ENCODE assay signal across 11 cellular contexts in the genomic region with DNA sequence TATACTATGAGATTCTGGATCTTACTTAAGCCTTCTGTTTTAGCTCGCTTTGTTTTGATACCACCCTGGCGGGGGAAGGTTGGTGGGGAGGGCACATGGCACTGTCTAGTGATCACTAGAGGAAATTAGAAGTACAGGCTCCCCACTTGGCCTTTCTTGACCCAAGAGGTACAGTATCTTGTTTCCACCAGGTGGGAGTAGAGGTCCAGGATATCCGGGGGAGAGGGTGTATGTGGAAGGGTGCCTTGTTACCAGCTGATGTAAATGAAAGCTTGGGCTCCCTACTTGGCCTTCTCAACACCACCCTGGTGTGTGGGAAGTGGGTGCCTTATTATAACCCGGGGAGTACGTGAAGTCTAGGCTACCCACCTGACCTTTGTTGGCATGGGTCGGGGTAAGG. TPM values are rescaled to one million over a fixed set of nuclear protein-coding genes. Genes with fewer than 3 reads are reported as not detected.
DNase-seq lines count a peak whose midpoint lies in the region; ATAC-seq and TF ChIP-seq lines count a peak whose summit lies in the region.
"Had no signal": no experiment of that assay in that cellular context is flagged by ENCODE, and none has a peak within 500 bp of the region (broad histone marks: within the 10 kb centered on the region; RNA-seq: fewer than 3 reads in every experiment).

No MANE protein-coding gene starts in this region.

- peaks cover 19 to 31% (median 26%) of the 10 kb centered on the region in 4 donors for H3K4me1 ChIP-seq in esophagus muscularis mucosa

- H3K36me3 Mint-ChIP-seq in activated CD4-positive, alpha-beta T cell treated with anti-CD3 and anti-CD28 coated beads, Interleukin-2, amount 10 ng/mL, durations not matched to agents 24 days and 14 days (ENCODE audit: low read depth): peaks cover 15% of the 10 kb centered on the region
- peaks cover 46% of the 10 kb centered on the region for H3K36me3 Mint-ChIP-seq in activated naive CD8-positive, alpha-beta T cell treated with anti-CD3 and anti-CD28 coated beads for 36 hours
- peaks cover 0 to 3% (median 2%) of the 10 kb centered on the region in 3 donors for H3K36me3 Mint-ChIP-seq in naive thymus-derived CD8-positive, alpha-beta T cell

- no peak overlapping the region for H3K4me3 Mint-ChIP-seq in activated CD4-positive, alpha-beta T cell treated with anti-CD3 and anti-CD28 coated beads, Interleukin-2, amount 10 ng/mL, durations not matched to agents 24 days and 14 days
- H3K4me3 Mint-ChIP-seq in activated naive CD8-positive, alpha-beta T cell treated with anti-CD3 and anti-CD28 coated beads for 36 hours: no peak overlapping the region
- no peak overlapping the region for H3K4me3 Mint-ChIP-seq in naive thymus-derived CD8-positive, alpha-beta T cell
- H3K4me3 Mint-ChIP-seq: T-helper 2 cell treated with Interferon-gamma antibody and Interleukin-4, amounts not matched to agents 5 μg/mL and 100 μg/mL, for 36 hours had no signal

- ATAC-seq in naive thymus-derived CD8-positive, alpha-beta T cell: peak; percentile 65 to 71

- POLR2A ChIA-PET in naive thymus-derived CD8-positive, alpha-beta T cell (lab: Charles Lee): no interaction called here

- H3K36me3 ChIP-seq in H7 (replicated peaks; ENCODE audit: control insufficient read depth, insufficient read depth, low read length): no peaks in the 10 kb centered on the region
- no peaks in the 10 kb centered on the region for H3K36me3 ChIP-seq in esophagus muscularis mucosa
- H3K36me3 ChIP-seq: heart right ventricle had no signal

- TF ChIP-seq CTCF in esophagus muscularis mucosa (IDR thresholded peaks at IDR 0.05): no peak

- DNase-seq in activated CD4-positive, alpha-beta T cell treated with anti-CD3 and anti-CD28 coated beads for 4 hours: peak; percentile 24 to 48
- no peak for DNase-seq in activated CD4-positive, alpha-beta T cell treated with anti-CD3 and anti-CD28 coated beads, Interleukin-2, amount 10 ng/mL, durations not matched to agents 24 days and 14 days
- peak; percentile 68 for DNase-seq in H7
- DNase-seq in activated naive CD8-positive, alpha-beta T cell treated with anti-CD3 and anti-CD28 coated beads for 36 hours: peak; percentile 15
- peak in 5 of 10 donors; percentile 14 to 67 (median 15) for DNase-seq in naive thymus-derived CD8-positive, alpha-beta T cell
- no peak for DNase-seq in esophagus muscularis mucosa (ENCODE audit: extremely low spot score)
- DNase-seq in C1 segment of cervical spinal cord (lab: John Stamatoyannopoulos, UW): no peak
- no peak for DNase-seq in SW 1271 (lab: John Stamatoyannopoulos, UW)
- DNase-seq: heart right ventricle; stimulated activated CD4-positive, alpha-beta T cell treated with anti-CD3 and anti-CD28 coated beads, Interleukin-1b, Interleukin-23, amount 100 ng/mL, for 48 hours had no signal

- TF ChIP-seq EP300 in esophagus muscularis mucosa (IDR thresholded peaks at IDR 0.05): no peak

- H3K27ac ChIP-seq in esophagus muscularis mucosa (replicated peaks in 1 of 4): no peak overlapping the region
- H3K27ac ChIP-seq: heart right ventricle had no signal

- intact Hi-C loops in activated CD4-positive, alpha-beta T cell treated with anti-CD3 and anti-CD28 coated beads, Interleukin-2, amount 10 ng/mL, durations not matched to agents 24 days and 14 days (cut with micrococcal nuclease): loop anchor here (10.0 kb wide), 1 partner anchor 614 kb away; no protein-coding TSS in a partner anchor
- intact Hi-C loops in esophagus muscularis mucosa (cut with DNase I): no loop called here

- peaks cover 17% of the 10 kb centered on the region for H3K4me1 Mint-ChIP-seq in activated CD4-positive, alpha-beta T cell treated with anti-CD3 and anti-CD28 coated beads, Interleukin-2, amount 10 ng/mL, durations not matched to agents 24 days and 14 days
- H3K4me1 Mint-ChIP-seq in activated naive CD8-positive, alpha-beta T cell treated with anti-CD3 and anti-CD28 coated beads for 36 hours: peaks cover 27% of the 10 kb centered on the region
- peaks cover 21 to 52% (median 42%) of the 10 kb centered on the region in 4 donors for H3K4me1 Mint-ChIP-seq in naive thymus-derived CD8-positive, alpha-beta T cell

- no peak overlapping the region for H3K4me3 ChIP-seq in H7 (ENCODE audit: insufficient read depth, low read depth, low read length)
- H3K4me3 ChIP-seq in esophagus muscularis mucosa: no peak overlapping the region
- H3K4me3 ChIP-seq: heart right ventricle had no signal

- TF ChIP-seq POLR2A in esophagus muscularis mucosa (IDR thresholded peaks at IDR 0.05; ENCODE audit: low read depth): no peak

- peaks cover 0 to 9% (median 4%) of the 10 kb centered on the region in 4 donors for H3K9me3 ChIP-seq in esophagus muscularis mucosa

- H3K27me3 Mint-ChIP-seq in activated CD4-positive, alpha-beta T cell treated with anti-CD3 and anti-CD28 coated beads, Interleukin-2, amount 10 ng/mL, durations not matched to agents 24 days and 14 days: no peaks in the 10 kb centered on the region
- no peaks in the 10 kb centered on the region for H3K27me3 Mint-ChIP-seq in activated naive CD8-positive, alpha-beta T cell treated with anti-CD3 and anti-CD28 coated beads for 36 hours
- H3K27me3 Mint-ChIP-seq in naive thymus-derived CD8-positive, alpha-beta T cell: no peaks in the 10 kb centered on the region

- peaks cover 17% of the 10 kb centered on the region for H3K9me3 Mint-ChIP-seq in activated CD4-positive, alpha-beta T cell treated with anti-CD3 and anti-CD28 coated beads, Interleukin-2, amount 10 ng/mL, durations not matched to agents 24 days and 14 days
- H3K9me3 Mint-ChIP-seq in activated naive CD8-positive, alpha-beta T cell treated with anti-CD3 and anti-CD28 coated beads for 36 hours: peaks cover 25% of the 10 kb centered on the region
- peaks cover 0 to 10% (median 0%) of the 10 kb centered on the region in 9 donors for H3K9me3 Mint-ChIP-seq in naive thymus-derived CD8-positive, alpha-beta T cell

- 91% methylated on average over 6 of the region's 6 CpGs for WGBS in esophagus muscularis mucosa

- H3K27me3 ChIP-seq in H7 (ENCODE audit: control insufficient read depth, insufficient read depth, low read length) (no peaks in the 10 kb centered on the region), esophagus muscularis mucosa (no peaks in the 10 kb centered on the region)
- H3K27me3 ChIP-seq: heart right ventricle had no signal

- no peak overlapping the region for H3K27ac Mint-ChIP-seq in activated CD4-positive, alpha-beta T cell treated with anti-CD3 and anti-CD28 coated beads, Interleukin-2, amount 10 ng/mL, durations not matched to agents 24 days and 14 days
- H3K27ac Mint-ChIP-seq in activated naive CD8-positive, alpha-beta T cell treated with anti-CD3 and anti-CD28 coated beads for 36 hours: no peak overlapping the region
- H3K27ac Mint-ChIP-seq in naive thymus-derived CD8-positive, alpha-beta T cell: peak overlapping the region in 1 of 10 donors; percentile 13
- H3K27ac Mint-ChIP-seq: T-helper 2 cell treated with Interferon-gamma antibody and Interleukin-4, amounts not matched to agents 5 μg/mL and 100 μg/mL, for 36 hours had no signal

RNA-seq across cellular contexts. Expression of a gene that starts 7.5 kb away (rescaled TPM):
- total RNA-seq in activated CD4-positive, alpha-beta T cell treated with anti-CD3 and anti-CD28 coated beads, Interleukin-2, amount 10 ng/mL, durations not matched to agents 24 days and 14 days: 47.0 and 50.8 TPM in 2 replicates
- 83.3 and 93.4 TPM in 2 replicates for total RNA-seq in H7 (2014; rRNA removed; shearing (Covaris generic))
- total RNA-seq in activated naive CD8-positive, alpha-beta T cell treated with anti-CD3 and anti-CD28 coated beads for 36 hours: 10 to 100 TPM; 49.5 to 51.8 TPM
- total RNA-seq in naive thymus-derived CD8-positive, alpha-beta T cell: 10 to 100 TPM; 39.5 to 42.4 TPM
- 10 to 100 TPM; 18.7 to 67.3 (median 43.3) TPM for polyA plus RNA-seq in naive thymus-derived CD8-positive, alpha-beta T cell
- 10 to 100 TPM; 26.4 to 34.5 (median 31.6) TPM for total RNA-seq in esophagus muscularis mucosa

Comparison
In these comparisons a context has a peak if more than half of its experiments do, and no peak if none do; other contexts are left out.
1. DNase-seq: peak in activated CD4-positive, alpha-beta T cell treated with anti-CD3 and anti-CD28 coated beads for 4 hours (2 of 2), H7 (single experiment) and activated naive CD8-positive, alpha-beta T cell treated with anti-CD3 and anti-CD28 coated beads for 36 hours (single experiment); none in activated CD4-positive, alpha-beta T cell treated with anti-CD3 and anti-CD28 coated beads, Interleukin-2, amount 10 ng/mL, durations not matched to agents 24 days and 14 days (single experiment), esophagus muscularis mucosa (single experiment), C1 segment of cervical spinal cord (0 of 14) and SW 1271 (0 of 2).